ENCODE assay signal across 7 cellular contexts in genomic region chr3:184338538-184338945, GRCh38. TPM values are rescaled to one million over a fixed set of nuclear protein-coding genes. Genes with fewer than 3 reads are reported as not detected.
DNase-seq lines count a peak whose midpoint lies in the region; ATAC-seq and FAIRE-seq lines count a peak whose summit lies in the region.

No MANE protein-coding gene starts in this region.

- ATAC-seq in left cardiac atrium = peak; percentile 39 to 57
- no peak for ATAC-seq in GM19324 (IDR thresholded peaks at IDR 0.05; ENCODE audit: low FRiP score, unreplicated experiment)
- ATAC-seq in HG02870 (IDR thresholded peaks at IDR 0.05; ENCODE audit: unreplicated experiment) = no peak

- DNase-seq in NCI-H1694 (lab: John Stamatoyannopoulos, UW) (peak; percentile 86), left cardiac atrium (peak; percentile 91), pulmonary artery endothelial cell (ENCODE audit: low read depth, low spot score) (peak; percentile 67), GM19239 (ENCODE audit: insufficient read length, low spot score) (no peak)

- 15 to 55% (median 28%) methylated on average over 34 to 37 of the region's 37 CpGs for WGBS in adipose tissue, 3 donors

- H3K27ac ChIP-seq in adipose tissue (ENCODE audit: low read depth, low read length) = peak overlapping the region; percentile 68

- FAIRE-seq in GM19239 (lab: Jason Lieb, UNC) = no peak

- intact Hi-C loops in left cardiac atrium (cut with DNase I) = no loop called here

RNA-seq across cellular contexts. Expression of gene FAM131A, which starts 1.1 kb away (rescaled TPM):
- polyA plus RNA-seq in adipose tissue = 10 to 100 TPM in 2 of 3 donors, 1 to 10 TPM in 1; 7.6 to 16.5 (median 13.9) TPM
- total RNA-seq in left cardiac atrium (10 to 100 TPM; 21.0 to 31.1 TPM), pulmonary artery endothelial cell (40.4 and 44.6 TPM in 2 replicates)

RNA-seq across cellular contexts. Expression of gene CLCN2, which starts 22.9 kb away (rescaled TPM):
- polyA plus RNA-seq in adipose tissue = 1 to 10 TPM; 2.8 to 4.3 (median 3.1) TPM
- total RNA-seq in left cardiac atrium = 1 to 10 TPM; 2.3 to 2.6 TPM
- 2.2 and 2.6 TPM in 2 replicates for total RNA-seq in pulmonary artery endothelial cell

RNA-seq across cellular contexts. Expression of gene POLR2H, which starts 23.0 kb away (rescaled TPM):
- polyA plus RNA-seq in adipose tissue = 10 to 100 TPM; 55.7 to 89.0 (median 61.4) TPM
- total RNA-seq in left cardiac atrium (10 to 100 TPM; 26.8 to 34.4 TPM), pulmonary artery endothelial cell (106 and 115 TPM in 2 replicates)

RNA-seq across cellular contexts. Expression of gene EIF4G1, which starts 24.1 kb away (rescaled TPM):
- 100 to 1,000 TPM; 114 to 271 (median 178) TPM for polyA plus RNA-seq in adipose tissue
- total RNA-seq in left cardiac atrium (100 to 1,000 TPM; 229 to 275 TPM), pulmonary artery endothelial cell (340 and 432 TPM in 2 replicates)

RNA-seq across cellular contexts. Expression of gene THPO, which starts 39.5 kb away (rescaled TPM):
- polyA plus RNA-seq in adipose tissue = 1 to 10 TPM in 2 of 3 donors, under 1 TPM in 1; 0.98 to 1.3 (median 1.0) TPM
- total RNA-seq in left cardiac atrium = under 1 TPM; 0.50 to 0.58 TPM
- total RNA-seq in pulmonary artery endothelial cell = 0.07 TPM in 1 of 2 replicates, not detected in the other

Comparison
In these comparisons a context has a peak if more than half of its experiments do, and no peak if none do; other contexts are left out.
1. ATAC-seq: peak in left cardiac atrium (2 of 2); none in GM19324 (single experiment) and HG02870 (single experiment).